8 cellular contexts compared by ENCODE assay signal in the genomic region with DNA sequence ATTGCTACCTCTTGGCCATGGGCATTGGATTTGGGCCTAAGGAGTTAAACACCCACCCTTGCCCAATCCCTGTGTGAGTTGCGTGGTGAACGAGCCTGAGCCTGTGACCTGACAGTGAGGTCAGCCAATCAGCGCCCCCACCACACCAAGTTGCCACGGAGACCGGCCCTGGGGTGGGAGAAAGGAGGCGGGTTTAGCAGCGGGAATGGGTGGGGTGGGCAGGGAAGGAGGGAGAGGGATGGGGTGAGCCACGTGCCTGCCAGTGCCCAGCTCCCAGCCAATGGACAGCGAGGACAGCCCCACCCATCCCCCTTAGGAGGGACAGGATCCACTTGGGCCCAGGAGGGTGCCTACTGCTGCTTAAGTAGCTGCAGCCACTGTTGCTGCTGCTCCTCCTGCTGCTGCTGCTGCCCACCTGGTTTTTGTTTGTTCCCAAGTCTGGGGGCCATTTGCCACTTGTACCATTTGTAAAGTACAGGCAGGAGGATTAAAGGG. TPM values are rescaled to one million over a fixed set of nuclear protein-coding genes. Genes with fewer than 3 reads are reported as not detected.
DNase-seq lines count a peak whose midpoint lies in the region; ATAC-seq and TF ChIP-seq lines count a peak whose summit lies in the region.

No MANE protein-coding gene starts in this region.

- TF ChIP-seq POLR2A in right lobe of liver (IDR thresholded peaks at IDR 0.05) (no peak), upper lobe of left lung (IDR thresholded peaks at IDR 0.05) (peak in 1 of 4 donors; percentile 55)

- TF ChIP-seq CTCF in colonic mucosa (IDR thresholded peaks at IDR 0.05): no peak
- no peak for TF ChIP-seq CTCF in right lobe of liver (IDR thresholded peaks at IDR 0.05)
- TF ChIP-seq CTCF in upper lobe of left lung (IDR thresholded peaks at IDR 0.05): no peak

- DNase-seq in SIG-M5 treated with dmso at 0.1 percent for 504 hours (lab: John Stamatoyannopoulos, UW; ENCODE audit: unreplicated experiment): peak; percentile 41
- DNase-seq in SIG-M5 (lab: John Stamatoyannopoulos, UW): no peak
- DNase-seq in NCI-H82 (lab: John Stamatoyannopoulos, UW): peak; percentile 99
- DNase-seq in colonic mucosa: peak; percentile 92
- DNase-seq in right lobe of liver: peak; percentile 47 to 76 (median 68)
- DNase-seq in upper lobe of left lung: peak in 1 of 2 donors; percentile 88
- DNase-seq in GM19240 (ENCODE audit: insufficient read length, low spot score): no peak
- no peak for DNase-seq in kidney tubule cell (ENCODE audit: low spot score)

- H3K4me3 ChIP-seq in colonic mucosa: no peak overlapping the region
- no peak overlapping the region for H3K4me3 ChIP-seq in right lobe of liver
- no peak overlapping the region for H3K4me3 ChIP-seq in upper lobe of left lung

- no peaks in the 10 kb centered on the region for H3K9me3 ChIP-seq in colonic mucosa
- H3K9me3 ChIP-seq in right lobe of liver: no peaks in the 10 kb centered on the region
- H3K9me3 ChIP-seq in upper lobe of left lung: no peaks in the 10 kb centered on the region

- H3K4me1 ChIP-seq in colonic mucosa (peaks cover 53% of the 10 kb centered on the region), right lobe of liver (peaks cover 0 to 65% (median 21%) of the 10 kb centered on the region in 4 donors), upper lobe of left lung (peaks cover 62 to 85% (median 76%) of the 10 kb centered on the region in 4 donors)

- H3K27ac ChIP-seq in colonic mucosa: peak overlapping the region; percentile 94
- H3K27ac ChIP-seq in right lobe of liver: peak overlapping the region in 1 of 3 donors; percentile 1
- H3K27ac ChIP-seq in upper lobe of left lung: peak overlapping the region; percentile 93 to 100 (median 96)

- H3K27me3 ChIP-seq in colonic mucosa (no peaks in the 10 kb centered on the region), right lobe of liver (no peaks in the 10 kb centered on the region), upper lobe of left lung (no peaks in the 10 kb centered on the region)

- TF ChIP-seq EP300 in upper lobe of left lung (IDR thresholded peaks at IDR 0.05): no peak

- intact Hi-C loops in colonic mucosa (cut with DNase I): no loop called here
- intact Hi-C loops in right lobe of liver (cut with DNase I): no loop called here

- H3K36me3 ChIP-seq in colonic mucosa (peaks cover 13% of the 10 kb centered on the region), right lobe of liver (peaks cover 0 to 21% (median 13%) of the 10 kb centered on the region in 4 donors), upper lobe of left lung (peaks cover 4 to 37% (median 27%) of the 10 kb centered on the region in 4 donors)

- WGBS in right lobe of liver (ENCODE audit: insufficient coverage, low coverage, low lambda C conversion rate, missing lambda C conversion rate): 16% methylated on average over 4 of the region's 9 CpGs
- 7 to 16% methylated on average over 6 to 9 of the region's 9 CpGs for WGBS in upper lobe of left lung, 2 donors

- H3K9ac ChIP-seq in colonic mucosa (ENCODE audit: low read depth in 2 of 2, low read length in 2 of 2): peak overlapping the region in 1 of 2 donors; percentile 80

- peak; percentile 16 to 50 (median 23) for ATAC-seq in right lobe of liver
- ATAC-seq in upper lobe of left lung (ENCODE audit: low FRiP score in 2 of 2): peak; percentile 35 to 63

RNA-seq across cellular contexts. Expression of a gene that starts 9.5 kb away (rescaled TPM):
- total RNA-seq in colonic mucosa (100 to 1,000 TPM; 185 to 205 TPM), right lobe of liver (10 to 100 TPM; 35.0 to 83.8 (median 38.8) TPM), upper lobe of left lung (10 to 100 TPM; 43.9 to 88.2 (median 66.2) TPM)

RNA-seq across cellular contexts. Expression of a gene that starts 18.7 kb away (rescaled TPM):
- total RNA-seq in colonic mucosa (not detected), right lobe of liver (not detected), upper lobe of left lung (1 to 10 TPM in 1 of 6 donors, under 1 TPM in 1, not detected in 4; 0.57 to 1.0 TPM)

RNA-seq across cellular contexts. Expression of a gene that starts 21.5 kb away (rescaled TPM):
- total RNA-seq in colonic mucosa: 1 to 10 TPM; 1.7 to 1.9 TPM
- 1 to 10 TPM in 1 of 6 experiments, under 1 TPM in 4, not detected in 1; 0.72 to 1.4 (median 0.81) TPM for total RNA-seq in right lobe of liver
- total RNA-seq in upper lobe of left lung: 1 to 10 TPM in 4 of 6 donors, under 1 TPM in 2; 0.49 to 2.1 (median 1.1) TPM

RNA-seq across cellular contexts. Expression of a gene that starts 21.5 kb away (rescaled TPM):
- not detected for total RNA-seq in colonic mucosa
- not detected for total RNA-seq in right lobe of liver
- under 1 TPM in 1 of 6 donors, not detected in 5; 0.89 TPM for total RNA-seq in upper lobe of left lung

RNA-seq across cellular contexts. Expression of a gene that starts 29.0 kb away (rescaled TPM):
- 10 to 100 TPM; 28.2 to 46.1 TPM for total RNA-seq in colonic mucosa
- 10 to 100 TPM; 18.3 to 33.1 (median 24.6) TPM for total RNA-seq in right lobe of liver
- 10 to 100 TPM; 15.6 to 62.9 (median 29.8) TPM for total RNA-seq in upper lobe of left lung

Comparison
In these comparisons a context has a peak if more than half of its experiments do, and no peak if none do; other contexts are left out.
1. DNase-seq: peak in SIG-M5 treated with dmso at 0.1 percent for 504 hours (single experiment), NCI-H82 (single experiment), colonic mucosa (single experiment) and right lobe of liver (3 of 3); none in SIG-M5 (single experiment), GM19240 (single experiment) and kidney tubule cell (single experiment).